16 cellular contexts compared by ENCODE assay signal in the genomic region with DNA sequence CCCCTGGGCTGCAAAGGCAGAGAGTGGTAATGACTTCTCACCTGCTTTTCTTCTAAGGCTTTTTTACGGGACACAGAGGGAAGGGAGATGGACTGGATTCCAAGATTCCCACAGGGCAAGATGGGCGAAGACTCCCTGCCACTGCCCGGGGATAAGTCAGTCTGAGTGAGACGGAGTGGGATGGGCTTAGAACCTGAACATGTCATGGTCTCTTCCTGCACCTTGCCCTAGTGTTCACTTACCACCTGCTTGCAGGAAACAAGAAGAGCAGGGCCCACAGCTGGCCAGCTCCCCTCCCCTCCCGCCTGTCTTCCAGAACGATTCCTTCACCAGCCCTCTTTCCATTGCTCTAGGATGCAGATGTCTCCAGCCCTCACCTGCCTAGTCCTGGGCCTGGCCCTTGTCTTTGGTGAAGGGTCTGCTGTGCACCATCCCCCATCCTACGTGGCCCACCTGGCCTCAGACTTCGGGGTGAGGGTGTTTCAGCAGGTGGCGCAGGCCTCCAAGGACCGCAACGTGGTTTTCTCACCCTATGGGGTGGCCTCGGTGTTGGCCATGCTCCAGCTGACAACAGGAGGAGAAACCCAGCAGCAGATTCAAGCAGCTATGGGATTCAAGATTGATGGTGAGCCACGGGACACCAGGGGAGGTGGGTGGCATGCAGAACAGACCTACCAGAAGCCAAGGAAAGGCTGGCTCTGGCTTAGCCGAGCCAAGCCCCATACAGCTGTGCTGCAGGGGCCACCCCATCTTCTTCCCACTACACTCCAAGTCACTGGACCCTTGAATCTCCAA. TPM values are rescaled to one million over a fixed set of nuclear protein-coding genes. Genes with fewer than 3 reads are reported as not detected.
A peak's percentile ranks its signal among the peaks of the same experiment; 100 is the strongest.
DNase-seq lines count a peak whose midpoint lies in the region; ATAC-seq and TF ChIP-seq lines count a peak whose summit lies in the region.
"Had no signal": no experiment of that assay in that cellular context is flagged by ENCODE, and none has a peak within 500 bp of the region (broad histone marks: within the 10 kb centered on the region; RNA-seq: fewer than 3 reads in every experiment).

No MANE protein-coding gene starts in this region.

- no peak overlapping the region for H2BK15ac ChIP-seq in mesendoderm (replicated peaks; ENCODE audit: low read depth)

- H3K18ac ChIP-seq in mesendoderm (ENCODE audit: low read length), result no peak overlapping the region

- H3K36me3 ChIP-seq in BLaER1, result no peaks in the 10 kb centered on the region
- no peaks in the 10 kb centered on the region for H3K36me3 ChIP-seq in mesendoderm (ENCODE audit: control insufficient read depth, insufficient read depth, low read length)
- H3K36me3 ChIP-seq in tibial nerve, result no peaks in the 10 kb centered on the region
- H3K36me3 ChIP-seq: Peyer's patch had no signal

- H3K9ac ChIP-seq in BLaER1 (no peak overlapping the region), mesendoderm (ENCODE audit: low read length) (peak overlapping the region; percentile 25)

- H2BK5ac ChIP-seq in mesendoderm (ENCODE audit: low read length), result no peak overlapping the region

- H3K4ac ChIP-seq in mesendoderm (ENCODE audit: low read depth, low read length), result no peak overlapping the region

- no CpG with 5 or more reads among the region's 14 CpGs for WGBS in mesendoderm (ENCODE audit: extremely low coverage, insufficient coverage, low lambda C conversion rate)
- WGBS in tibial nerve, 2 donors, result 75 to 83% methylated on average over 10 to 14 of the region's 14 CpGs

- peak; percentile 57 for DNase-seq in NAMALWA (ENCODE audit: low spot score)
- DNase-seq in dermis blood vessel endothelial cell, result peak; percentile 55
- DNase-seq in mesendoderm, result no peak
- no peak for DNase-seq in epidermal melanocyte (ENCODE audit: insufficient read length, low spot score)
- no peak for DNase-seq in tibial nerve (ENCODE audit: low spot score in 2 of 2)
- DNase-seq in pons (ENCODE audit: low spot score), result no peak
- DNase-seq: activated B cell treated with CpG ODN at 0.5 μM for 24 hours; CD8-positive, alpha-beta memory T cell; cerebellar nuclear complex; naive B cell; NCI-H2029; Peyer's patch; stimulated activated CD4-positive, alpha-beta T cell treated with anti-CD3 and anti-CD28 coated beads, Interleukin-12 subunit alpha, Interleukin-12 subunit beta, amount 100 ng/mL, for 4 hours had no signal

- no peak overlapping the region for H4K5ac ChIP-seq in mesendoderm (ENCODE audit: low read length)

- H3K27ac ChIP-seq in BLaER1 (no peak overlapping the region), mesendoderm (ENCODE audit: low read depth, low read length) (no peak overlapping the region), tibial nerve (no peak overlapping the region)

- no peaks in the 10 kb centered on the region for H3K79me2 ChIP-seq in mesendoderm (ENCODE audit: control insufficient read depth, insufficient read depth, low read length)

- no peak overlapping the region for H3K4me3 ChIP-seq in BLaER1
- no peak overlapping the region for H3K4me3 ChIP-seq in mesendoderm (ENCODE audit: low read length)
- no peak overlapping the region for H3K4me3 ChIP-seq in tibial nerve
- H3K4me3 ChIP-seq: GM12878 had no signal

- no peak overlapping the region for H4K8ac ChIP-seq in mesendoderm (ENCODE audit: low read depth, low read length)

- no peak overlapping the region for H3K23ac ChIP-seq in mesendoderm (ENCODE audit: low read length)

- TF ChIP-seq POLR2A in tibial nerve (IDR thresholded peaks at IDR 0.05), result no peak

- ATAC-seq in GM19455 (IDR thresholded peaks at IDR 0.05; ENCODE audit: unreplicated experiment), result no peak
- ATAC-seq: GM12878 had no signal

- no peaks in the 10 kb centered on the region for H3K79me1 ChIP-seq in mesendoderm (ENCODE audit: low read length)

- H3K27me3 ChIP-seq in BLaER1 (no peaks in the 10 kb centered on the region), mesendoderm (ENCODE audit: insufficient read depth, low read length, poor library complexity) (no peaks in the 10 kb centered on the region), tibial nerve (no peaks in the 10 kb centered on the region)
- H3K27me3 ChIP-seq: Peyer's patch had no signal

- TF ChIP-seq CTCF in tibial nerve (IDR thresholded peaks at IDR 0.05), result no peak

- H3K4me1 ChIP-seq in BLaER1 (peaks cover 55% of the 10 kb centered on the region), mesendoderm (ENCODE audit: control insufficient read depth, low read depth, low read length) (no peaks in the 10 kb centered on the region), tibial nerve (peaks cover 0 to 43% (median 19%) of the 10 kb centered on the region in 4 donors)

- no peak overlapping the region for H2BK120ac ChIP-seq in mesendoderm (ENCODE audit: low read depth, low read length)

- no peak overlapping the region for H2AK5ac ChIP-seq in mesendoderm (ENCODE audit: low read length)

- TF ChIP-seq EP300 in tibial nerve (IDR thresholded peaks at IDR 0.05), result no peak

- no peak overlapping the region for H3K56ac ChIP-seq in mesendoderm (ENCODE audit: low read length)

- H3K4me2 ChIP-seq in BLaER1 (peak overlapping the region; percentile 99), mesendoderm (ENCODE audit: low read length) (no peak overlapping the region)

- no peaks in the 10 kb centered on the region for H4K20me1 ChIP-seq in BLaER1

- no peaks in the 10 kb centered on the region for H3K9me3 ChIP-seq in BLaER1
- no peaks in the 10 kb centered on the region for H3K9me3 ChIP-seq in tibial nerve
- H3K9me3 ChIP-seq: Peyer's patch had no signal

RNA-seq across cellular contexts. Expression of a gene that starts 1.3 kb away (rescaled TPM):
- 289 and 399 TPM in 2 replicates for total RNA-seq in dermis blood vessel endothelial cell
- 55.1 TPM for polyA plus RNA-seq in mesendoderm (2013, experiment 1 of 2)
- 62.9 TPM for polyA plus RNA-seq in mesendoderm (2013, experiment 2 of 2)
- 10 to 100 TPM in 2 of 4 donors, 1 to 10 TPM in 2; 3.3 to 13.9 (median 8.1) TPM for total RNA-seq in tibial nerve
- total RNA-seq: activated B cell treated with CpG ODN at 0.5 μM for 24 hours had no signal
- polyA plus RNA-seq: CD8-positive, alpha-beta memory T cell had no signal

RNA-seq across cellular contexts. Expression of a gene that starts 26.0 kb away (rescaled TPM):
- total RNA-seq in dermis blood vessel endothelial cell (115 and 144 TPM in 2 replicates), tibial nerve (10 to 100 TPM; 14.5 to 35.4 (median 22.7) TPM)
- 14.7 TPM for polyA plus RNA-seq in mesendoderm (2013, experiment 1 of 2)
- polyA plus RNA-seq in mesendoderm (2013, experiment 2 of 2), result 15.1 TPM

RNA-seq across cellular contexts. Expression of a gene that starts 37.1 kb away (rescaled TPM):
- total RNA-seq in dermis blood vessel endothelial cell (not detected in 2 replicates), tibial nerve (1 to 10 TPM in 1 of 4 donors, not detected in 3; 1.0 TPM)
- 1.6 TPM for polyA plus RNA-seq in mesendoderm (2013, experiment 1 of 2)
- polyA plus RNA-seq in mesendoderm (2013, experiment 2 of 2), result 1.9 TPM
- polyA plus RNA-seq: CD8-positive, alpha-beta memory T cell had no signal

RNA-seq across cellular contexts. Expression of a gene that starts 43.0 kb away (rescaled TPM):
- 19.6 and 28.0 TPM in 2 replicates for total RNA-seq in dermis blood vessel endothelial cell
- 7.8 TPM for polyA plus RNA-seq in mesendoderm (2013, experiment 1 of 2)
- 5.7 TPM for polyA plus RNA-seq in mesendoderm (2013, experiment 2 of 2)
- 10 to 100 TPM; 18.6 to 32.4 (median 29.5) TPM for total RNA-seq in tibial nerve

RNA-seq across cellular contexts. Expression of a gene that starts 51.9 kb away (rescaled TPM):
- total RNA-seq in dermis blood vessel endothelial cell, result not detected in 2 replicates
- polyA plus RNA-seq in mesendoderm (2013, experiment 1 of 2), result not detected
- not detected for polyA plus RNA-seq in mesendoderm (2013, experiment 2 of 2)
- not detected for total RNA-seq in tibial nerve
- total RNA-seq: activated B cell treated with CpG ODN at 0.5 μM for 24 hours; CD8-positive, alpha-beta memory T cell; GM12878 had no signal
- polyA plus RNA-seq: CD8-positive, alpha-beta memory T cell; GM12878 had no signal

Comparison
In these comparisons a context has a peak if more than half of its experiments do, and no peak if none do; other contexts are left out.
1. DNase-seq: peak in NAMALWA (single experiment) and dermis blood vessel endothelial cell (single experiment); none in mesendoderm (single experiment), epidermal melanocyte (single experiment), tibial nerve (0 of 2) and pons (single experiment).
2. RNA of a gene that starts 1.3 kb away (total RNA-seq): 289 to 399 TPM in dermis blood vessel endothelial cell; 3.3 to 13.9 TPM in tibial nerve; every median in the first group is over 10 times any median in the second.